8 cellular contexts compared by ENCODE assay signal in genomic region chr12:14770495-14771313, GRCh38. TPM values are rescaled to one million over a fixed set of nuclear protein-coding genes. Genes with fewer than 3 reads are reported as not detected.
DNase-seq lines count a peak whose midpoint lies in the region; ATAC-seq, FAIRE-seq and TF ChIP-seq lines count a peak whose summit lies in the region.

No MANE protein-coding gene starts in this region.

- peak overlapping the region; percentile 99 for H3K27ac ChIP-seq in CD8-positive, alpha-beta memory T cell (ENCODE audit: low read depth, low read length)

- H3K4me3 ChIP-seq in CD8-positive, alpha-beta memory T cell (ENCODE audit: low read length) = peak overlapping the region; percentile 95
- peak overlapping the region; percentile 96 for H3K4me3 ChIP-seq in NT2/D1 (ENCODE audit: insufficient read length, low read depth)
- peak overlapping the region; percentile 95 for H3K4me3 ChIP-seq in epithelial cell of esophagus (ENCODE audit: low read length)

- H3K27me3 ChIP-seq in CD8-positive, alpha-beta memory T cell (ENCODE audit: insufficient read depth, low read length, poor library complexity, severe bottlenecking) = no peaks in the 10 kb centered on the region
- no peaks in the 10 kb centered on the region for H3K27me3 ChIP-seq in NT2/D1 (ENCODE audit: insufficient read depth, insufficient read length)

- H3K4me1 Mint-ChIP-seq in CD8-positive, alpha-beta memory T cell = peaks cover 62 to 80% (median 69%) of the 10 kb centered on the region in 3 donors

- POLR2A ChIA-PET in CD8-positive, alpha-beta memory T cell (lab: Charles Lee) = interaction anchor here (0.7 to 7.3 kb wide), 23 partner anchors 11 to 776 kb away, joined by 3 to 128 read pairs (median 5); partner anchors contain the start of genes ARHGDIB, ATF7IP, C12orf60 and WBP11

- no peak for FAIRE-seq in HTR-8/SVneo (lab: Jason Lieb, UNC)

- peaks cover 49% of the 10 kb centered on the region for H3K4me1 ChIP-seq in CD8-positive, alpha-beta memory T cell (ENCODE audit: insufficient read depth, low read length)
- H3K4me1 ChIP-seq in NT2/D1 (ENCODE audit: insufficient read depth, insufficient read length) = no peaks in the 10 kb centered on the region

- no peaks in the 10 kb centered on the region for H3K9me3 ChIP-seq in CD8-positive, alpha-beta memory T cell (ENCODE audit: low read length)
- peaks cover 20% of the 10 kb centered on the region for H3K9me3 ChIP-seq in NT2/D1 (ENCODE audit: insufficient read depth, low read length)

- H3K36me3 Mint-ChIP-seq in CD8-positive, alpha-beta memory T cell = peaks cover 15 to 61% (median 21%) of the 10 kb centered on the region in 3 donors

- peaks cover 11 to 15% (median 12%) of the 10 kb centered on the region in 5 donors for H3K9me3 Mint-ChIP-seq in CD8-positive, alpha-beta memory T cell

- peaks cover 4% of the 10 kb centered on the region for H3K36me3 ChIP-seq in CD8-positive, alpha-beta memory T cell (ENCODE audit: insufficient read depth, low read length)
- H3K36me3 ChIP-seq in NT2/D1 (ENCODE audit: insufficient read depth, insufficient read length, low read length) = peaks cover 9% of the 10 kb centered on the region

- peak; percentile 13 for ATAC-seq in GM21367 (IDR thresholded peaks at IDR 0.05; ENCODE audit: unreplicated experiment)

- DNase-seq in CD8-positive, alpha-beta memory T cell = peak; percentile 78 to 96 (median 92)
- DNase-seq in HTR-8/SVneo (ENCODE audit: insufficient read length, low spot score) = peak; percentile 60
- DNase-seq in NT2/D1 (ENCODE audit: low read depth, low spot score) = peak; percentile 99
- DNase-seq in activated CD8-positive, alpha-beta memory T cell treated with anti-CD3 and anti-CD28 coated beads, Interleukin-2, amount 50 U/mL, for 48 hours = peak; percentile 97
- DNase-seq in epithelial cell of esophagus (ENCODE audit: low read depth) = peak; percentile 95
- peak; percentile 84 for DNase-seq in middle frontal gyrus (ENCODE audit: extremely low spot score, low spot score)
- peak; percentile 90 for DNase-seq in stimulated activated CD8-positive, alpha-beta memory T cell treated with anti-CD3 and anti-CD28 coated beads, Interleukin-2, amount 100 ng/mL, for 1 hour (ENCODE audit: low read depth in 2 of 2)

- H3K27ac Mint-ChIP-seq in CD8-positive, alpha-beta memory T cell = peak overlapping the region; percentile 99 to 100 (median 100)

- H3K4me3 Mint-ChIP-seq in CD8-positive, alpha-beta memory T cell = peak overlapping the region; percentile 94 to 100 (median 98)

- peaks cover 0 to 15% of the 10 kb centered on the region in 2 donors for H3K27me3 Mint-ChIP-seq in CD8-positive, alpha-beta memory T cell

- no peak for TF ChIP-seq CTCF in epithelial cell of esophagus (IDR thresholded peaks at IDR 0.05; ENCODE audit: insufficient read depth, low read depth, low read length, missing control alignments)

- CTCF ChIA-PET in CD8-positive, alpha-beta memory T cell (lab: Charles Lee) = interaction anchor here (0.7 to 3.2 kb wide), 27 partner anchors 11 to 513 kb away, joined by 3 to 45 read pairs (median 4); partner anchors contain the start of genes ARHGDIB, ATF7IP, C12orf60 and WBP11

- peak overlapping the region; percentile 86 for H3K9ac ChIP-seq in NT2/D1 (ENCODE audit: insufficient read length, low read depth)

RNA-seq across cellular contexts. Expression of gene WBP11, which starts 32.6 kb away (rescaled TPM):
- 100 to 1,000 TPM; 149 to 156 TPM for total RNA-seq in CD8-positive, alpha-beta memory T cell
- 70.2 TPM for polyA plus RNA-seq in CD8-positive, alpha-beta memory T cell

RNA-seq across cellular contexts. Expression of gene C12orf60, which starts 32.8 kb away (rescaled TPM):
- 1 to 10 TPM; 3.1 TPM for total RNA-seq in CD8-positive, alpha-beta memory T cell
- polyA plus RNA-seq in CD8-positive, alpha-beta memory T cell = 0.95 TPM

RNA-seq across cellular contexts. Expression of gene SMCO3, which starts 43.3 kb away (rescaled TPM):
- not detected for total RNA-seq in CD8-positive, alpha-beta memory T cell
- not detected for polyA plus RNA-seq in CD8-positive, alpha-beta memory T cell

Comparison
In these comparisons a context has a peak if more than half of its experiments do, and no peak if none do; other contexts are left out.
1. Peak in every context shown above with its lines: DNase-seq, ATAC-seq, H3K4me3 ChIP-seq and H3K27ac ChIP-seq.